8 cellular contexts compared by ENCODE assay signal in genomic region chr2:33457588-33458247, GRCh38. TPM values are rescaled to one million over a fixed set of nuclear protein-coding genes. Genes with fewer than 3 reads are reported as not detected.
A peak's percentile ranks its signal among the peaks of the same experiment; 100 is the strongest.
DNase-seq lines count a peak whose midpoint lies in the region; ATAC-seq and TF ChIP-seq lines count a peak whose summit lies in the region.

No MANE protein-coding gene starts in this region.

- no peaks in the 10 kb centered on the region for H3K27me3 Mint-ChIP-seq in WTC11 (ENCODE audit: low read depth)

- no peak overlapping the region for H3K27ac ChIP-seq in BLaER1
- no peak overlapping the region for H3K27ac ChIP-seq in fibroblast of lung (ENCODE audit: insufficient read depth, low read length)

- H3K79me2 ChIP-seq in fibroblast of lung (ENCODE audit: control insufficient read depth, insufficient read depth, low read length), result no peaks in the 10 kb centered on the region

- no peak for TF ChIP-seq RAD21 in Ishikawa (IDR thresholded peaks at IDR 0.05; ENCODE audit: low read depth)

- H3K4me1 ChIP-seq in BLaER1 (peaks cover 9% of the 10 kb centered on the region), fibroblast of lung (ENCODE audit: control insufficient read depth, extremely low read depth, insufficient read depth, low read length) (no peaks in the 10 kb centered on the region)

- no peaks in the 10 kb centered on the region for H4K20me1 ChIP-seq in BLaER1
- no peaks in the 10 kb centered on the region for H4K20me1 ChIP-seq in fibroblast of lung (ENCODE audit: control insufficient read depth, extremely low read depth, insufficient read depth, low read length)

- no peak overlapping the region for H3K27ac Mint-ChIP-seq in WTC11

- DNase-seq in fibroblast of lung (ENCODE audit: low read depth in 2 of 2), result peak; percentile 27 to 86
- no peak for DNase-seq in RKO (ENCODE audit: low spot score)
- no peak for DNase-seq in NCI-H2029 (lab: John Stamatoyannopoulos, UW)
- DNase-seq in WTC11 (ENCODE audit: low spot score), result no peak

- CTCF ChIA-PET in WTC11 (lab: Charles Lee), result interaction anchor here (1.2 kb wide), 1 partner anchor 126 kb away, joined by 3 read pairs; no protein-coding TSS in a partner anchor

- H3K4me2 ChIP-seq in BLaER1, result peak overlapping the region; percentile 3; the same call in 1 of the 2 replicates
- H3K4me2 ChIP-seq in fibroblast of lung (ENCODE audit: extremely low read depth, insufficient read depth, low read length), result no peak overlapping the region

- peak; percentile 72 for ATAC-seq in GM21515 (IDR thresholded peaks at IDR 0.05; ENCODE audit: unreplicated experiment)
- ATAC-seq in HG02763 (IDR thresholded peaks at IDR 0.05; ENCODE audit: unreplicated experiment), result no peak
- no peak for ATAC-seq in WTC11

- H3K9me3 ChIP-seq in BLaER1 (peaks cover 8% of the 10 kb centered on the region), fibroblast of lung (ENCODE audit: control insufficient read depth, insufficient read depth, low read depth, low read length) (no peaks in the 10 kb centered on the region)

- no peak overlapping the region for H2AFZ ChIP-seq in fibroblast of lung (ENCODE audit: low read length)

- H3K36me3 ChIP-seq in BLaER1, result no peaks in the 10 kb centered on the region
- H3K36me3 ChIP-seq in fibroblast of lung (ENCODE audit: control insufficient read depth, insufficient read depth, low read length), result no peaks in the 10 kb centered on the region

- H3K4me3 Mint-ChIP-seq in WTC11, result no peak overlapping the region

- TF ChIP-seq CTCF in fibroblast of lung (conservative IDR thresholded peaks at IDR 0.05 in 1 of 2, IDR thresholded peaks at IDR 0.05 in 1 of 2; ENCODE audit: low read depth in 1 of 2, low read length in 2 of 2) (no peak), WTC11 (IDR thresholded peaks at IDR 0.05) (no peak)

- POLR2A ChIA-PET in WTC11 (lab: Charles Lee), result no interaction called here

- H3K9ac ChIP-seq in BLaER1, result no peak overlapping the region
- no peak overlapping the region for H3K9ac ChIP-seq in fibroblast of lung (ENCODE audit: insufficient read depth, low read length)

- peaks cover 11% of the 10 kb centered on the region for H3K36me3 Mint-ChIP-seq in WTC11

- no peak for TF ChIP-seq EP300 in Ishikawa (IDR thresholded peaks at IDR 0.05; ENCODE audit: borderline replicate concordance)

- peaks cover 6% of the 10 kb centered on the region for H3K4me1 Mint-ChIP-seq in WTC11

- peaks cover 20% of the 10 kb centered on the region for H3K9me3 Mint-ChIP-seq in WTC11

- no peak overlapping the region for H3K4me3 ChIP-seq in BLaER1
- no peak overlapping the region for H3K4me3 ChIP-seq in fibroblast of lung (replicated peaks in 1 of 4; ENCODE audit: control extremely low read depth in 1 of 4, insufficient read depth in 1 of 4, low read depth in 3 of 4, low read length in 4 of 4)

- H3K27me3 ChIP-seq in BLaER1 (no peaks in the 10 kb centered on the region), fibroblast of lung (ENCODE audit: control insufficient read depth, insufficient read depth, low read length) (no peaks in the 10 kb centered on the region)

TF ChIP-seq in Ishikawa, 13 proteins besides CTCF, POLR2A, EP300 and RAD21:
- TF ChIP-seq CEBPB (IDR thresholded peaks at IDR 0.05) (peak; percentile 18; the same call in 1 of the 2 replicates), USF1 (IDR thresholded peaks at IDR 0.05) (no peak), FOXM1 (IDR thresholded peaks at IDR 0.05; ENCODE audit: borderline replicate concordance, low read depth) (no peak)

TF ChIP-seq in WTC11, 78 proteins besides CTCF, POLR2A, EP300 and RAD21 (continues in another document):
- TF ChIP-seq ZBTB43 (CRISPR knock-in tag; IDR thresholded peaks at IDR 0.05) (no peak), MXD4 (CRISPR knock-in tag; IDR thresholded peaks at IDR 0.05; ENCODE audit: borderline replicate concordance) (no peak), NFE2L1 (CRISPR knock-in tag; IDR thresholded peaks at IDR 0.05) (no peak), ELF4 (CRISPR knock-in tag; IDR thresholded peaks at IDR 0.05; ENCODE audit: low read depth) (no peak), PRRX2 (CRISPR knock-in tag; IDR thresholded peaks at IDR 0.05) (no peak), AFF4 (CRISPR knock-in tag; IDR thresholded peaks at IDR 0.05; ENCODE audit: borderline replicate concordance) (no peak), ZNF423 (CRISPR knock-in tag; IDR thresholded peaks at IDR 0.05) (no peak), ZMAT4 (CRISPR knock-in tag; IDR thresholded peaks at IDR 0.05) (no peak), ZNF671 (CRISPR knock-in tag; IDR thresholded peaks at IDR 0.05) (no peak), NFATC4 (CRISPR knock-in tag; IDR thresholded peaks at IDR 0.05) (no peak), HMGA2 (CRISPR knock-in tag; IDR thresholded peaks at IDR 0.05) (no peak), TP53 (CRISPR knock-in tag; IDR thresholded peaks at IDR 0.05) (no peak), STAT6 (CRISPR knock-in tag; conservative IDR thresholded peaks at IDR 0.05; ENCODE audit: low read depth) (no peak), KAT7 (CRISPR knock-in tag; IDR thresholded peaks at IDR 0.05; ENCODE audit: borderline replicate concordance) (no peak), TEAD4 (CRISPR knock-in tag; IDR thresholded peaks at IDR 0.05) (no peak), NR1H2 (CRISPR knock-in tag; IDR thresholded peaks at IDR 0.05) (no peak), ESRRA (CRISPR knock-in tag; IDR thresholded peaks at IDR 0.05; ENCODE audit: borderline replicate concordance) (no peak), ZNF317 (CRISPR knock-in tag; IDR thresholded peaks at IDR 0.05; ENCODE audit: borderline replicate concordance, low read depth) (no peak)

RNA-seq across cellular contexts. Expression of gene RASGRP3, which starts 18.7 kb away (rescaled TPM):
- total RNA-seq in fibroblast of lung (0.26 and 0.50 TPM in 2 replicates), WTC11 (2021) (0.11 to 0.23 TPM (median 0.14 TPM) in 3 replicates)
- 2.2 and 6.1 TPM in 2 replicates for polyA plus RNA-seq in fibroblast of lung
- polyA plus RNA-seq in fibroblast of lung (2012), result 2.0 and 2.3 TPM in 2 replicates
- 2.0 and 12.6 TPM in 2 replicates for polyA minus RNA-seq in fibroblast of lung (ENCODE audit: low replicate concordance)

Comparison
In these comparisons a context has a peak if more than half of its experiments do, and no peak if none do; other contexts are left out.
1. DNase-seq: peak in fibroblast of lung (2 of 2); none in RKO (single experiment), NCI-H2029 (single experiment) and WTC11 (single experiment).